In genomic region chr6:152943260-152943897, GRCh38 we compare ENCODE assay signal across 16 cellular contexts.
"Had no signal": no experiment of that assay in that cellular context is flagged by ENCODE, and none has a peak within 500 bp of the region (broad histone marks: within the 10 kb centered on the region; RNA-seq: fewer than 3 reads in every experiment).

No MANE protein-coding gene starts in this region.

- H3K36me3 ChIP-seq: gastroesophageal sphincter, heart right ventricle, lower lobe of right lung, neural progenitor cell, ovary, thyroid gland had no signal

- ATAC-seq: body of pancreas; gastroesophageal sphincter; left colon; lower lobe of right lung; stimulated activated naive B cell treated with anti-CD40 and anti-IgM and Interleukin-4, amounts not matched to agents 10 μg/mL and 1 μg/mL and 100 μg/mL, for 72 hours had no signal

- DNase-seq: activated B cell treated with CpG ODN at 0.5 μM for 24 hours; activated CD4-positive, alpha-beta T cell treated with anti-CD3 and anti-CD28 coated beads, Interleukin-2, amount 10 ng/mL, durations not matched to agents 7 days and 5 days; activated CD8-positive, alpha-beta memory T cell treated with anti-CD3 and anti-CD28 coated beads, Interleukin-2, amount 50 U/mL, for 48 hours; activated gamma-delta T cell treated with Interleukin-2 at 50 U/mL for 16 hours; amygdala; body of pancreas; effector memory CD4-positive, alpha-beta T cell; heart right ventricle; left colon; lower lobe of right lung; ovary; stimulated activated naive B cell treated with anti-CD40 and anti-IgM and Interleukin-4, amounts not matched to agents 10 μg/mL and 1 μg/mL and 100 μg/mL, for 72 hours; T-helper 2 cell; thyroid gland had no signal

- H3K4me3 ChIP-seq: body of pancreas, gastroesophageal sphincter, heart right ventricle, lower lobe of right lung, neural progenitor cell, ovary, thyroid gland had no signal

- H3K9me3 ChIP-seq: body of pancreas, gastroesophageal sphincter, heart right ventricle, lower lobe of right lung, ovary, thyroid gland had no signal

- H3K4me1 ChIP-seq: gastroesophageal sphincter, neural progenitor cell, thyroid gland had no signal

- H3K27ac ChIP-seq: body of pancreas, gastroesophageal sphincter, lower lobe of right lung, neural progenitor cell, ovary, thyroid gland had no signal

- H3K27me3 ChIP-seq: neural progenitor cell, ovary, thyroid gland had no signal
